Comparison of ENCODE assay signal across 18 cellular contexts in genomic region chr11:125337836-125338235, GRCh38.
DNase-seq lines count a peak whose midpoint lies in the region; ATAC-seq and TF ChIP-seq lines count a peak whose summit lies in the region.
"Had no signal": no experiment of that assay in that cellular context is flagged by ENCODE, and none has a peak within 500 bp of the region (broad histone marks: within the 10 kb centered on the region; RNA-seq: fewer than 3 reads in every experiment).

No MANE protein-coding gene starts in this region.

- H3K9me3 Mint-ChIP-seq in chondrocyte (ENCODE audit: low read depth): no peaks in the 10 kb centered on the region
- H3K9me3 Mint-ChIP-seq: activated CD4-positive, alpha-beta T cell treated with anti-CD3 and anti-CD28 coated beads, Interleukin-2, amount 10 ng/mL, durations not matched to agents 7 days and 5 days; central memory CD8-positive, alpha-beta T cell; naive B cell had no signal

- no peak for TF ChIP-seq CTCF in chondrocyte (IDR thresholded peaks at IDR 0.05)
- no peak for TF ChIP-seq CTCF in right atrium auricular region (IDR thresholded peaks at IDR 0.05)
- TF ChIP-seq CTCF in transverse colon (IDR thresholded peaks at IDR 0.05): no peak

- ATAC-seq in HG03460 (IDR thresholded peaks at IDR 0.05; ENCODE audit: unreplicated experiment) (no peak), HG03521 (IDR thresholded peaks at IDR 0.05; ENCODE audit: unreplicated experiment) (no peak)

- peak overlapping the region; percentile 24 for H3K27ac Mint-ChIP-seq in chondrocyte (ENCODE audit: unreplicated experiment)
- H3K27ac Mint-ChIP-seq: activated CD4-positive, alpha-beta T cell treated with anti-CD3 and anti-CD28 coated beads, Interleukin-2, amount 10 ng/mL, durations not matched to agents 7 days and 5 days had no signal

- no peak for TF ChIP-seq POLR2A in transverse colon (IDR thresholded peaks at IDR 0.05)

- H3K4me3 ChIP-seq in right atrium auricular region (no peak overlapping the region), transverse colon (no peak overlapping the region)
- H3K4me3 ChIP-seq: adrenal gland, lung, psoas muscle, thyroid gland had no signal

- 88% methylated on average over 4 of the region's 4 CpGs; no CpG with 5 or more reads in 1 of the 2 donors for WGBS in transverse colon (ENCODE audit: low coverage in 1 of 2), 2 donors

- DNase-seq in chondrocyte (ENCODE audit: low spot score): no peak
- DNase-seq in right atrium auricular region (ENCODE audit: low spot score): no peak
- peak; percentile 47 for DNase-seq in posterior vena cava (ENCODE audit: low spot score)
- no peak for DNase-seq in transverse colon
- DNase-seq in stimulated activated CD4-positive, alpha-beta T cell treated with anti-CD3 and anti-CD28 coated beads, Interleukin-4, amount 100 ng/mL, for 1 hour: no peak
- DNase-seq in DMS 273 (lab: John Stamatoyannopoulos, UW; ENCODE audit: unreplicated experiment): no peak
- DNase-seq: activated CD4-positive, alpha-beta T cell treated with anti-CD3 and anti-CD28 coated beads, Interleukin-2, amount 10 ng/mL, durations not matched to agents 7 days and 5 days; adrenal gland; COR-L47; effector memory CD4-positive, alpha-beta T cell; naive B cell; NCI-H524 treated with DMSO at 0.1 percent for 48 hours; psoas muscle; thyroid gland had no signal

- H3K4me3 Mint-ChIP-seq in chondrocyte (ENCODE audit: unreplicated experiment): no peak overlapping the region
- H3K4me3 Mint-ChIP-seq: activated CD4-positive, alpha-beta T cell treated with anti-CD3 and anti-CD28 coated beads, Interleukin-2, amount 10 ng/mL, durations not matched to agents 7 days and 5 days; central memory CD8-positive, alpha-beta T cell; naive B cell had no signal

- H3K27ac ChIP-seq in right atrium auricular region (peak overlapping the region; percentile 64 to 68), transverse colon (peak overlapping the region in 3 of 4 donors; percentile 33 to 59 (median 54))

- in situ Hi-C loops in transverse colon (cut with MboI; ENCODE audit: low pct_ligation_motif_present in 1 of 4, low pct_unique_long_range_greater_than_20kb in 1 of 4, low sequenced_read_pairs in 3 of 4): loop anchor here in 2 of 4 donors (25.0 kb wide), 1 partner anchor 176 kb away; the partner anchor contains the start of gene PKNOX2 (in 2 of the 2)

- no peak for TF ChIP-seq EP300 in transverse colon (IDR thresholded peaks at IDR 0.05; ENCODE audit: low read depth)

- H3K36me3 ChIP-seq in right atrium auricular region: no peaks in the 10 kb centered on the region
- H3K36me3 ChIP-seq in transverse colon: no peaks in the 10 kb centered on the region
- H3K36me3 ChIP-seq: adrenal gland, thyroid gland had no signal

- intact Hi-C loops in posterior vena cava (cut with DNase I): no loop called here
- intact Hi-C loops in transverse colon (cut with DNase I; ENCODE audit: low total_unique reads): no loop called here

- peaks cover 19% of the 10 kb centered on the region for H3K36me3 Mint-ChIP-seq in chondrocyte (ENCODE audit: low read depth)
- H3K36me3 Mint-ChIP-seq: naive B cell had no signal

- H3K4me1 ChIP-seq in right atrium auricular region (peaks cover 0 to 19% of the 10 kb centered on the region in 2 donors), transverse colon (no peaks in the 10 kb centered on the region)
- H3K4me1 ChIP-seq: adrenal gland, psoas muscle had no signal

- H3K9me3 ChIP-seq in right atrium auricular region (no peaks in the 10 kb centered on the region), transverse colon (no peaks in the 10 kb centered on the region)
- H3K9me3 ChIP-seq: adrenal gland, psoas muscle, thyroid gland had no signal

- no peaks in the 10 kb centered on the region for H3K27me3 Mint-ChIP-seq in chondrocyte (ENCODE audit: low read depth)

- H3K4me1 Mint-ChIP-seq in chondrocyte (ENCODE audit: low read depth): peaks cover 49% of the 10 kb centered on the region
- H3K4me1 Mint-ChIP-seq: activated CD4-positive, alpha-beta T cell treated with anti-CD3 and anti-CD28 coated beads, Interleukin-2, amount 10 ng/mL, durations not matched to agents 7 days and 5 days; central memory CD8-positive, alpha-beta T cell; naive B cell had no signal

- H3K27me3 ChIP-seq in right atrium auricular region (no peaks in the 10 kb centered on the region), transverse colon (no peaks in the 10 kb centered on the region)
- H3K27me3 ChIP-seq: adrenal gland, thyroid gland had no signal
